1 cellular context compared by ENCODE assay signal in genomic region chr6:25637946-25638345, GRCh38.
A peak's percentile ranks its signal among the peaks of the same experiment; 100 is the strongest.
TF ChIP-seq lines count a peak whose summit lies in the region.

No MANE protein-coding gene starts in this region.

TF ChIP-seq in HepG2, 621 proteins besides CTCF, POLR2A, EP300 and RAD21 (continued from another document and continues in another):
- no peak for TF ChIP-seq SALL2 (CRISPR knock-in tag; IDR thresholded peaks at IDR 0.05)
- TF ChIP-seq U2AF1 (optimal IDR thresholded peaks at IDR 0.05; ENCODE audit: low read depth, low read length) = no peak
- no peak for TF ChIP-seq ZNF883 (CRISPR knock-in tag; IDR thresholded peaks at IDR 0.05; ENCODE audit: not compliant biosample characterization)
- TF ChIP-seq ZNF44 (CRISPR knock-in tag; IDR thresholded peaks at IDR 0.05) = no peak
- no peak for TF ChIP-seq ZSCAN20 (CRISPR knock-in tag; IDR thresholded peaks at IDR 0.05; ENCODE audit: borderline replicate concordance)
- no peak for TF ChIP-seq ZNF546 (CRISPR knock-in tag; conservative IDR thresholded peaks at IDR 0.05)
- TF ChIP-seq, protein P1, sequence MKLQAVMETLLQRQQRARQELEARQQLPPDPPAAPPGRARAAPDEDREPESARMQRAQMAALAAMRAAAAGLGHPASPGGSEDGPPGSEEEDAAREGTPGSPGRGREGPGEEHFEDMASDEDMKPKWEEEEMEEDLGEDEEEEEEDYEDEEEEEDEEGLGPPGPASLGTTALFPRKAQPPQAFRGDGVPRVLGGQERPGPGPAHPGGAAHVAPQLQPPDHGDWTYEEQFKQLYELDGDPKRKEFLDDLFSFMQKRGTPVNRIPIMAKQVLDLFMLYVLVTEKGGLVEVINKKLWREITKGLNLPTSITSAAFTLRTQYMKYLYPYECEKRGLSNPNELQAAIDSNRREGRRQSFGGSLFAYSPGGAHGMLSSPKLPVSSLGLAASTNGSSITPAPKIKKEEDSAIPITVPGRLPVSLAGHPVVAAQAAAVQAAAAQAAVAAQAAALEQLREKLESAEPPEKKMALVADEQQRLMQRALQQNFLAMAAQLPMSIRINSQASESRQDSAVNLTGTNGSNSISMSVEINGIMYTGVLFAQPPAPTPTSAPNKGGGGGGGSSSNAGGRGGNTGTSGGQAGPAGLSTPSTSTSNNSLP (IDR thresholded peaks at IDR 0.05; ENCODE audit: low read depth, low read length) = no peak
- no peak for TF ChIP-seq MEIS1 (CRISPR knock-in tag; IDR thresholded peaks at IDR 0.05; ENCODE audit: borderline replicate concordance)
- TF ChIP-seq NFKB2 (CRISPR knock-in tag; IDR thresholded peaks at IDR 0.05; ENCODE audit: borderline replicate concordance) = no peak
- TF ChIP-seq ZNF766 (CRISPR knock-in tag; IDR thresholded peaks at IDR 0.05; ENCODE audit: borderline replicate concordance) = no peak
- TF ChIP-seq ZNF598 (CRISPR knock-in tag; IDR thresholded peaks at IDR 0.05; ENCODE audit: borderline replicate concordance) = no peak
- no peak for TF ChIP-seq ZBTB7A (CRISPR knock-in tag; IDR thresholded peaks at IDR 0.05)
- TF ChIP-seq, protein P2, sequence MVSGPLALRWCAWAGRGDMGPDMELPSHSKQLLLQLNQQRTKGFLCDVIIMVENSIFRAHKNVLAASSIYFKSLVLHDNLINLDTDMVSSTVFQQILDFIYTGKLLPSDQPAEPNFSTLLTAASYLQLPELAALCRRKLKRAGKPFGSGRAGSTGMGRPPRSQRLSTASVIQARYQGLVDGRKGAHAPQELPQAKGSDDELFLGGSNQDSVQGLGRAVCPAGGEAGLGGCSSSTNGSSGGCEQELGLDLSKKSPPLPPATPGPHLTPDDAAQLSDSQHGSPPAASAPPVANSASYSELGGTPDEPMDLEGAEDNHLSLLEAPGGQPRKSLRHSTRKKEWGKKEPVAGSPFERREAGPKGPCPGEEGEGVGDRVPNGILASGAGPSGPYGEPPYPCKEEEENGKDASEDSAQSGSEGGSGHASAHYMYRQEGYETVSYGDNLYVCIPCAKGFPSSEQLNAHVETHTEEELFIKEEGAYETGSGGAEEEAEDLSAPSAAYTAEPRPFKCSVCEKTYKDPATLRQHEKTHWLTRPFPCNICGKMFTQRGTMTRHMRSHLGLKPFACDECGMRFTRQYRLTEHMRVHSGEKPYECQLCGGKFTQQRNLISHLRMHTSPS (CRISPR knock-in tag; IDR thresholded peaks at IDR 0.05; ENCODE audit: low read depth) = no peak
- TF ChIP-seq, protein P3, sequence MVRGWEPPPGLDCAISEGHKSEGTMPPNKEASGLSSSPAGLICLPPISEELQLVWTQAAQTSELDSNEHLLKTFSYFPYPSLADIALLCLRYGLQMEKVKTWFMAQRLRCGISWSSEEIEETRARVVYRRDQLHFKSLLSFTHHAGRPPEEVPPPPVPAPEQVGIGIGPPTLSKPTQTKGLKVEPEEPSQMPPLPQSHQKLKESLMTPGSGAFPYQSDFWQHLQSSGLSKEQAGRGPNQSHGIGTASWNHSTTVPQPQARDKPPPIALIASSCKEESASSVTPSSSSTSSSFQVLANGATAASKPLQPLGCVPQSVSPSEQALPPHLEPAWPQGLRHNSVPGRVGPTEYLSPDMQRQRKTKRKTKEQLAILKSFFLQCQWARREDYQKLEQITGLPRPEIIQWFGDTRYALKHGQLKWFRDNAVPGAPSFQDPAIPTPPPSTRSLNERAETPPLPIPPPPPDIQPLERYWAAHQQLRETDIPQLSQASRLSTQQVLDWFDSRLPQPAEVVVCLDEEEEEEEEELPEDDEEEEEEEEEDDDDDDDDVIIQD (CRISPR knock-in tag; IDR thresholded peaks at IDR 0.05; ENCODE audit: low read depth) = no peak
- TF ChIP-seq ZNF572 (CRISPR knock-in tag; IDR thresholded peaks at IDR 0.05) = no peak
- TF ChIP-seq, protein P4, sequence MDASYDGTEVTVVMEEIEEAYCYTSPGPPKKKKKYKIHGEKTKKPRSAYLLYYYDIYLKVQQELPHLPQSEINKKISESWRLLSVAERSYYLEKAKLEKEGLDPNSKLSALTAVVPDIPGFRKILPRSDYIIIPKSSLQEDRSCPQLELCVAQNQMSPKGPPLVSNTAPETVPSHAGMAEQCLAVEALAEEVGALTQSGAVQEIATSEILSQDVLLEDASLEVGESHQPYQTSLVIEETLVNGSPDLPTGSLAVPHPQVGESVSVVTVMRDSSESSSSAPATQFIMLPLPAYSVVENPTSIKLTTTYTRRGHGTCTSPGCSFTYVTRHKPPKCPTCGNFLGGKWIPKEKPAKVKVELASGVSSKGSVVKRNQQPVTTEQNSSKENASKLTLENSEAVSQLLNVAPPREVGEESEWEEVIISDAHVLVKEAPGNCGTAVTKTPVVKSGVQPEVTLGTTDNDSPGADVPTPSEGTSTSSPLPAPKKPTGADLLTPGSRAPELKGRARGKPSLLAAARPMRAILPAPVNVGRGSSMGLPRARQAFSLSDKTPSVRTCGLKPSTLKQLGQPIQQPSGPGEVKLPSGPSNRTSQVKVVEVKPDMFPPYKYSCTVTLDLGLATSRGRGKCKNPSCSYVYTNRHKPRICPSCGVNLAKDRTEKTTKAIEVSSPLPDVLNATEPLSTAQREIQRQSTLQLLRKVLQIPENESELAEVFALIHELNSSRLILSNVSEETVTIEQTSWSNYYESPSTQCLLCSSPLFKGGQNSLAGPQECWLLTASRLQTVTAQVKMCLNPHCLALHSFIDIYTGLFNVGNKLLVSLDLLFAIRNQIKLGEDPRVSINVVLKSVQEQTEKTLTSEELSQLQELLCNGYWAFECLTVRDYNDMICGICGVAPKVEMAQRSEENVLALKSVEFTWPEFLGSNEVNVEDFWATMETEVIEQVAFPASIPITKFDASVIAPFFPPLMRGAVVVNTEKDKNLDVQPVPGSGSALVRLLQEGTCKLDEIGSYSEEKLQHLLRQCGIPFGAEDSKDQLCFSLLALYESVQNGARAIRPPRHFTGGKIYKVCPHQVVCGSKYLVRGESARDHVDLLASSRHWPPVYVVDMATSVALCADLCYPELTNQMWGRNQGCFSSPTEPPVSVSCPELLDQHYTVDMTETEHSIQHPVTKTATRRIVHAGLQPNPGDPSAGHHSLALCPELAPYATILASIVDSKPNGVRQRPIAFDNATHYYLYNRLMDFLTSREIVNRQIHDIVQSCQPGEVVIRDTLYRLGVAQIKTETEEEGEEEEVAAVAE (CRISPR knock-in tag; IDR thresholded peaks at IDR 0.05; ENCODE audit: borderline replicate concordance) = 0 out of 2 replicates have a peak, but pooled peaks have one; percentile 40
- TF ChIP-seq ZNF510 (CRISPR knock-in tag; IDR thresholded peaks at IDR 0.05; ENCODE audit: low read depth) = no peak
- no peak for TF ChIP-seq SMAD1 (CRISPR knock-in tag; IDR thresholded peaks at IDR 0.05; ENCODE audit: borderline replicate concordance, low read depth)
- no peak for TF ChIP-seq KDM3A (CRISPR knock-in tag; IDR thresholded peaks at IDR 0.05; ENCODE audit: low read depth)
- TF ChIP-seq, protein P5, sequence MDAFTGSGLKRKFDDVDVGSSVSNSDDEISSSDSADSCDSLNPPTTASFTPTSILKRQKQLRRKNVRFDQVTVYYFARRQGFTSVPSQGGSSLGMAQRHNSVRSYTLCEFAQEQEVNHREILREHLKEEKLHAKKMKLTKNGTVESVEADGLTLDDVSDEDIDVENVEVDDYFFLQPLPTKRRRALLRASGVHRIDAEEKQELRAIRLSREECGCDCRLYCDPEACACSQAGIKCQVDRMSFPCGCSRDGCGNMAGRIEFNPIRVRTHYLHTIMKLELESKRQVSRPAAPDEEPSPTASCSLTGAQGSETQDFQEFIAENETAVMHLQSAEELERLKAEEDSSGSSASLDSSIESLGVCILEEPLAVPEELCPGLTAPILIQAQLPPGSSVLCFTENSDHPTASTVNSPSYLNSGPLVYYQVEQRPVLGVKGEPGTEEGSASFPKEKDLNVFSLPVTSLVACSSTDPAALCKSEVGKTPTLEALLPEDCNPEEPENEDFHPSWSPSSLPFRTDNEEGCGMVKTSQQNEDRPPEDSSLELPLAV (CRISPR knock-in tag; conservative IDR thresholded peaks at IDR 0.05; ENCODE audit: low read depth) = no peak
- no peak for TF ChIP-seq RFX5 (IDR thresholded peaks at IDR 0.05; ENCODE audit: low read depth, low read length)
- TF ChIP-seq, protein P6, sequence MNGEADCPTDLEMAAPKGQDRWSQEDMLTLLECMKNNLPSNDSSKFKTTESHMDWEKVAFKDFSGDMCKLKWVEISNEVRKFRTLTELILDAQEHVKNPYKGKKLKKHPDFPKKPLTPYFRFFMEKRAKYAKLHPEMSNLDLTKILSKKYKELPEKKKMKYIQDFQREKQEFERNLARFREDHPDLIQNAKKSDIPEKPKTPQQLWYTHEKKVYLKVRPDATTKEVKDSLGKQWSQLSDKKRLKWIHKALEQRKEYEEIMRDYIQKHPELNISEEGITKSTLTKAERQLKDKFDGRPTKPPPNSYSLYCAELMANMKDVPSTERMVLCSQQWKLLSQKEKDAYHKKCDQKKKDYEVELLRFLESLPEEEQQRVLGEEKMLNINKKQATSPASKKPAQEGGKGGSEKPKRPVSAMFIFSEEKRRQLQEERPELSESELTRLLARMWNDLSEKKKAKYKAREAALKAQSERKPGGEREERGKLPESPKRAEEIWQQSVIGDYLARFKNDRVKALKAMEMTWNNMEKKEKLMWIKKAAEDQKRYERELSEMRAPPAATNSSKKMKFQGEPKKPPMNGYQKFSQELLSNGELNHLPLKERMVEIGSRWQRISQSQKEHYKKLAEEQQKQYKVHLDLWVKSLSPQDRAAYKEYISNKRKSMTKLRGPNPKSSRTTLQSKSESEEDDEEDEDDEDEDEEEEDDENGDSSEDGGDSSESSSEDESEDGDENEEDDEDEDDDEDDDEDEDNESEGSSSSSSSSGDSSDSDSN (CRISPR knock-in tag; IDR thresholded peaks at IDR 0.05) = no peak
- TF ChIP-seq KLF15 (CRISPR knock-in tag; IDR thresholded peaks at IDR 0.05; ENCODE audit: borderline replicate concordance) = no peak
- no peak for TF ChIP-seq TRIM24 (CRISPR knock-in tag; IDR thresholded peaks at IDR 0.05)
- TF ChIP-seq NFYC (CRISPR knock-in tag; IDR thresholded peaks at IDR 0.05) = no peak
- TF ChIP-seq ASH2L (IDR thresholded peaks at IDR 0.05; ENCODE audit: insufficient read length, low read depth, low read length) = no peak
- no peak for TF ChIP-seq ATF5 (CRISPR knock-in tag; IDR thresholded peaks at IDR 0.05; ENCODE audit: low read depth)
- no peak for TF ChIP-seq ZNF780A (CRISPR knock-in tag; IDR thresholded peaks at IDR 0.05)
- no peak for TF ChIP-seq ZFP36L2 (CRISPR knock-in tag; IDR thresholded peaks at IDR 0.05)
- no peak for TF ChIP-seq THAP9 (CRISPR knock-in tag; IDR thresholded peaks at IDR 0.05; ENCODE audit: borderline replicate concordance)
- no peak for TF ChIP-seq ZNF619 (CRISPR knock-in tag; IDR thresholded peaks at IDR 0.05)
- no peak for TF ChIP-seq SOX13 (IDR thresholded peaks at IDR 0.05)
- peak in 1 of 2 experiments; percentile 39; a peak in 1 of 4 replicates for TF ChIP-seq SOX13 (CRISPR knock-in tag; conservative IDR thresholded peaks at IDR 0.05 in 1 of 2, IDR thresholded peaks at IDR 0.05 in 1 of 2)
- no peak for TF ChIP-seq ZNF782 (CRISPR knock-in tag; IDR thresholded peaks at IDR 0.05; ENCODE audit: borderline replicate concordance)
- no peak for TF ChIP-seq NR2F2 (IDR thresholded peaks at IDR 0.05; ENCODE audit: borderline replicate concordance, low read depth)
- TF ChIP-seq, protein P7, sequence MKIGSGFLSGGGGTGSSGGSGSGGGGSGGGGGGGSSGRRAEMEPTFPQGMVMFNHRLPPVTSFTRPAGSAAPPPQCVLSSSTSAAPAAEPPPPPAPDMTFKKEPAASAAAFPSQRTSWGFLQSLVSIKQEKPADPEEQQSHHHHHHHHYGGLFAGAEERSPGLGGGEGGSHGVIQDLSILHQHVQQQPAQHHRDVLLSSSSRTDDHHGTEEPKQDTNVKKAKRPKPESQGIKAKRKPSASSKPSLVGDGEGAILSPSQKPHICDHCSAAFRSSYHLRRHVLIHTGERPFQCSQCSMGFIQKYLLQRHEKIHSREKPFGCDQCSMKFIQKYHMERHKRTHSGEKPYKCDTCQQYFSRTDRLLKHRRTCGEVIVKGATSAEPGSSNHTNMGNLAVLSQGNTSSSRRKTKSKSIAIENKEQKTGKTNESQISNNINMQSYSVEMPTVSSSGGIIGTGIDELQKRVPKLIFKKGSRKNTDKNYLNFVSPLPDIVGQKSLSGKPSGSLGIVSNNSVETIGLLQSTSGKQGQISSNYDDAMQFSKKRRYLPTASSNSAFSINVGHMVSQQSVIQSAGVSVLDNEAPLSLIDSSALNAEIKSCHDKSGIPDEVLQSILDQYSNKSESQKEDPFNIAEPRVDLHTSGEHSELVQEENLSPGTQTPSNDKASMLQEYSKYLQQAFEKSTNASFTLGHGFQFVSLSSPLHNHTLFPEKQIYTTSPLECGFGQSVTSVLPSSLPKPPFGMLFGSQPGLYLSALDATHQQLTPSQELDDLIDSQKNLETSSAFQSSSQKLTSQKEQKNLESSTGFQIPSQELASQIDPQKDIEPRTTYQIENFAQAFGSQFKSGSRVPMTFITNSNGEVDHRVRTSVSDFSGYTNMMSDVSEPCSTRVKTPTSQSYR (CRISPR knock-in tag; IDR thresholded peaks at IDR 0.05; ENCODE audit: borderline replicate concordance) = no peak
- TF ChIP-seq REPIN1 (CRISPR knock-in tag; IDR thresholded peaks at IDR 0.05; ENCODE audit: borderline replicate concordance, low read depth) = no peak
